In genomic region chr3:99851955-99852354, GRCh38 we compare ENCODE assay signal across 20 cellular contexts.
"Had no signal": no experiment of that assay in that cellular context is flagged by ENCODE, and none has a peak within 500 bp of the region (broad histone marks: within the 10 kb centered on the region; RNA-seq: fewer than 3 reads in every experiment).

No MANE protein-coding gene starts in this region.

- H3K4me3 ChIP-seq: K562 had no signal

- H3K9me3 Mint-ChIP-seq: IgD-negative memory B cell, T-cell had no signal

- H3K9me3 ChIP-seq: SK-N-SH had no signal

- ATAC-seq: K562, T-cell had no signal

- H3K4me3 Mint-ChIP-seq: IgD-negative memory B cell, T-cell had no signal

- H3K27me3 Mint-ChIP-seq: IgD-negative memory B cell, T-cell had no signal

- DNase-seq: NCI-H1092, NCI-H1105 treated with DMSO at 0.1 percent for 48 hours, NCI-H1417 treated with DMSO at 0.1 percent for 48 hours, NCI-H1694 treated with DMSO at 0.1 percent for 48 hours, NCI-H1930, NCI-H2081, NCI-H2107, NCI-H345, NCI-H446 treated with DMSO at 0.1 percent for 48 hours, NCI-H510A treated with DMSO at 0.1 percent for 48 hours, NCI-H526, NCI-H748 treated with DMSO at 0.1 percent for 48 hours, RPMI8226, SHP77, SK-N-SH, SW 1271, T-cell had no signal

- H3K27ac Mint-ChIP-seq: IgD-negative memory B cell, T-cell had no signal

- FAIRE-seq: K562, RCC 7860 had no signal

- H3K4me2 ChIP-seq: SK-N-SH had no signal

- H3K9ac ChIP-seq: SK-N-SH had no signal

- H3K36me3 Mint-ChIP-seq: IgD-negative memory B cell had no signal
